In genomic region chr19:9836021-9836420, GRCh38 we compare ENCODE assay signal across 1 cellular context.
TF ChIP-seq lines count a peak whose summit lies in the region.

No MANE protein-coding gene starts in this region.

TF ChIP-seq in HepG2, 621 proteins besides CTCF, POLR2A, EP300 and RAD21:
- TF ChIP-seq ZNF629 (CRISPR knock-in tag; conservative IDR thresholded peaks at IDR 0.05): peak; percentile 68; the same call in 1 of the 2 replicates
- no peak for TF ChIP-seq HES4 (CRISPR knock-in tag; IDR thresholded peaks at IDR 0.05; ENCODE audit: borderline replicate concordance)
- TF ChIP-seq SIN3A (IDR thresholded peaks at IDR 0.05; ENCODE audit: borderline replicate concordance, low read depth, low read length): 0 out of 2 replicates have a peak, but pooled peaks have one; percentile 4
- TF ChIP-seq ZNF761 (CRISPR knock-in tag; conservative IDR thresholded peaks at IDR 0.05): no peak
- TF ChIP-seq ZBTB43 (CRISPR knock-in tag; conservative IDR thresholded peaks at IDR 0.05): no peak
TF ChIP-seq in HepG2: peak in this region for 2.
